1 cellular context compared by ENCODE assay signal in the genomic region with DNA sequence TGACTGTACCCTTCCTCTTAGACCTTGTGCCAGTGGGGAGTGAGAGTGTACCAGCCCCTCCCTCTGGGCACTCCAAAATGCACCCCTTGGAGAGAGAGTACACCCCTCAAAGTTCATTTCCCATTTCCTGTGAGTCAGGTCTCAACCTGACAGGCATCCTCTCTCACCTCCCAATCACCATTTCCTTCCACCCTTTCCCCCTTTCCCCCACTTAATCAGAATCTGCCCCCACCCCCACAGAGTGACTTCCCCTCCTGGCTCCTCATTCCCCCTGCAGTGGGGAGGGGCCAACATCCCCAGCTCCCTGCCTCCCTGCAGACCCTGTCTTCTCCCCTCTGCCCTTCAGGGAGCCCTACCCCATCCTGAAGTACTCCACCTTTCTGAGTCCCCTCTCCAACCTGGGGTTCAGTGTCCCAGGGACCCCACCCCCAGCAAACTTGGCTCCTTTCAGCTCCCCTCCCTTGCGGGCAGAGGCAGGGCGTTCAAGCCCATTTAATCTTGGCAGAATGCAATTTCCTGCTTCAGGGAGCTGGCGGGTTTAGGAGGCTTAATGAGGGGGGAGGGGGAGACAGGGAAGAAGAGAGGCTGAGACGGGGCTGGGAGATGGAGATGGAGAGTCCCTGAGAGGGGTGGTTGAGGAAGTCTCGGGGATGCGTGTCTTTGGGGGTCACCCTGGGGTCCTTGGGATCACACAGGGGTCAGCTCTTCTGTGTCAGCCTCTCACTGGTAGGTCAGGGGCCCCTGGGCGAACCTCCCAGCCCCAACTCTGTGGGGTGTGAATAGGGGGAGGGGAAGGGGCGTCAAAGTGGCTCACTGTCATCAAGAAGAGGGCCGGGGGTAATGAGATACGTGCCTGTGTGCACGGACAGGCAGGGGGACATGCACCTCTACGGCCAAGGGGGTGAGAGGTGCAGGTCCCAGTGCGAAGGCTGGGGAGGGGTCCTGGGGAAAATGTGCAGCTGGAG.
TF ChIP-seq lines count a peak whose summit lies in the region.

No MANE protein-coding gene starts in this region.

TF ChIP-seq in H1, 55 proteins besides CTCF, POLR2A, EP300 and RAD21:
- TF ChIP-seq TAF1 (IDR thresholded peaks at IDR 0.05; ENCODE audit: low read depth, low read length) (0 out of 2 replicates have a peak, but pooled peaks have one; percentile 37), ASH2L (IDR thresholded peaks at IDR 0.05; ENCODE audit: low read length) (peak; percentile 76), SP1 (IDR thresholded peaks at IDR 0.05; ENCODE audit: low read depth, low read length) (0 out of 2 replicates have a peak, but pooled peaks have one; percentile 36), ZNF274 (IDR thresholded peaks at IDR 0.05; ENCODE audit: borderline replicate concordance, extremely low read depth, low read length) (no peak)
